17 cellular contexts compared by ENCODE assay signal in genomic region chr18:76429262-76430126, GRCh38.
DNase-seq lines count a peak whose midpoint lies in the region; ATAC-seq lines count a peak whose summit lies in the region.
"Had no signal": no experiment of that assay in that cellular context is flagged by ENCODE, and none has a peak within 500 bp of the region (broad histone marks: within the 10 kb centered on the region; RNA-seq: fewer than 3 reads in every experiment).

No MANE protein-coding gene starts in this region.

- no peak overlapping the region for H3K4me3 Mint-ChIP-seq in stimulated activated effector memory CD8-positive, alpha-beta T cell treated with anti-CD3 and anti-CD28 coated beads, Interleukin-12 subunit alpha, Interleukin-12 subunit beta, amount 100 ng/mL, for 72 hours
- no peak overlapping the region for H3K4me3 Mint-ChIP-seq in activated CD4-positive, alpha-beta T cell treated with anti-CD3 and anti-CD28 coated beads, Interleukin-2, amount 10 ng/mL, durations not matched to agents 24 days and 14 days
- H3K4me3 Mint-ChIP-seq: HFFc6 had no signal

- WGBS in mesenchymal stem cell, result 93% methylated on average over 14 of the region's 14 CpGs

- no peak overlapping the region for H4K91ac ChIP-seq in mesenchymal stem cell (ENCODE audit: low read length)

- H3K4me1 Mint-ChIP-seq in stimulated activated effector memory CD8-positive, alpha-beta T cell treated with anti-CD3 and anti-CD28 coated beads, Interleukin-12 subunit alpha, Interleukin-12 subunit beta, amount 100 ng/mL, for 72 hours, result peaks cover 21% of the 10 kb centered on the region
- no peaks in the 10 kb centered on the region for H3K4me1 Mint-ChIP-seq in activated CD4-positive, alpha-beta T cell treated with anti-CD3 and anti-CD28 coated beads, Interleukin-2, amount 10 ng/mL, durations not matched to agents 24 days and 14 days

- H3K9ac ChIP-seq in mesenchymal stem cell (ENCODE audit: low read length), result no peak overlapping the region

- no peak overlapping the region for H3K18ac ChIP-seq in mesenchymal stem cell (ENCODE audit: low read depth in 1 of 2, low read length in 2 of 2)

- H2BK120ac ChIP-seq in mesenchymal stem cell (ENCODE audit: low read depth, low read length), result no peak overlapping the region

- H3K79me1 ChIP-seq in mesenchymal stem cell (replicated peaks; ENCODE audit: low read length, poor library complexity, severe bottlenecking), result peaks cover 33% of the 10 kb centered on the region

- H3K36me3 ChIP-seq in mesenchymal stem cell (ENCODE audit: control insufficient read depth in 1 of 2, insufficient read depth in 2 of 2, low read depth in 1 of 2, low read length in 2 of 2), result peaks cover 25 to 37% of the 10 kb centered on the region in 2 experiments

- no peak overlapping the region for H4K8ac ChIP-seq in mesenchymal stem cell (ENCODE audit: low read length)

- no peak overlapping the region for H2AK5ac ChIP-seq in mesenchymal stem cell (ENCODE audit: low read length, severe bottlenecking)

- no peaks in the 10 kb centered on the region for H3K9me3 Mint-ChIP-seq in stimulated activated effector memory CD8-positive, alpha-beta T cell treated with anti-CD3 and anti-CD28 coated beads, Interleukin-12 subunit alpha, Interleukin-12 subunit beta, amount 100 ng/mL, for 72 hours
- no peaks in the 10 kb centered on the region for H3K9me3 Mint-ChIP-seq in activated CD4-positive, alpha-beta T cell treated with anti-CD3 and anti-CD28 coated beads, Interleukin-2, amount 10 ng/mL, durations not matched to agents 24 days and 14 days
- H3K9me3 Mint-ChIP-seq: HFFc6 had no signal

- intact Hi-C loops in activated CD4-positive, alpha-beta T cell treated with anti-CD3 and anti-CD28 coated beads, Interleukin-2, amount 10 ng/mL, durations not matched to agents 24 days and 14 days (cut with micrococcal nuclease), result no loop called here

- peaks cover 1% of the 10 kb centered on the region for H3K27me3 Mint-ChIP-seq in activated CD4-positive, alpha-beta T cell treated with anti-CD3 and anti-CD28 coated beads, Interleukin-2, amount 10 ng/mL, durations not matched to agents 24 days and 14 days

- H2BK15ac ChIP-seq in mesenchymal stem cell (ENCODE audit: low read depth, poor library complexity, severe bottlenecking), result no peak overlapping the region

- peak; percentile 13 for DNase-seq in M059J (ENCODE audit: low read depth)
- DNase-seq in caudate nucleus (lab: John Stamatoyannopoulos, UW), result peak in 1 of 61 donors; percentile 50
- peak; percentile 20 for DNase-seq in midbrain (lab: John Stamatoyannopoulos, UW)
- no peak for DNase-seq in stimulated activated effector memory CD8-positive, alpha-beta T cell treated with anti-CD3 and anti-CD28 coated beads, Interleukin-12 subunit alpha, Interleukin-12 subunit beta, amount 100 ng/mL, for 72 hours (ENCODE audit: low spot score in 2 of 2)
- no peak for DNase-seq in epidermal melanocyte (ENCODE audit: insufficient read length, low spot score)
- no peak for DNase-seq in activated CD4-positive, alpha-beta T cell treated with anti-CD3 and anti-CD28 coated beads, Interleukin-2, amount 10 ng/mL, durations not matched to agents 24 days and 14 days
- no peak for DNase-seq in mesenchymal stem cell
- DNase-seq: activated CD8-positive, alpha-beta memory T cell treated with anti-CD3 and anti-CD28 coated beads, Interleukin-2, amount 50 U/mL, for 4 hours; activated naive CD4-positive, alpha-beta T cell; DMS 273 treated with DMSO at 0.1 percent for 48 hours; effector CD8-positive, alpha-beta T cell; foreskin keratinocyte; HFFc6; NCI-H1092 treated with DMSO at 0.1 percent for 48 hours; stimulated activated naive CD4-positive, alpha-beta T cell had no signal

- H2BK12ac ChIP-seq in mesenchymal stem cell (ENCODE audit: low read length in 2 of 2), result no peak overlapping the region

- no peak overlapping the region for H3K4me2 ChIP-seq in mesenchymal stem cell (ENCODE audit: low read length, poor library complexity, severe bottlenecking)

- H3K27me3 ChIP-seq in mesenchymal stem cell (ENCODE audit: control insufficient read depth in 1 of 2, insufficient read depth in 1 of 2, low read length in 2 of 2), result no peaks in the 10 kb centered on the region
- H3K27me3 ChIP-seq: foreskin keratinocyte had no signal

- H3K27ac Mint-ChIP-seq in stimulated activated effector memory CD8-positive, alpha-beta T cell treated with anti-CD3 and anti-CD28 coated beads, Interleukin-12 subunit alpha, Interleukin-12 subunit beta, amount 100 ng/mL, for 72 hours, result no peak overlapping the region
- no peak overlapping the region for H3K27ac Mint-ChIP-seq in activated CD4-positive, alpha-beta T cell treated with anti-CD3 and anti-CD28 coated beads, Interleukin-2, amount 10 ng/mL, durations not matched to agents 24 days and 14 days
- H3K27ac Mint-ChIP-seq: HFFc6 had no signal

- no peak overlapping the region for H2BK5ac ChIP-seq in mesenchymal stem cell (ENCODE audit: low read depth, low read length, poor library complexity, severe bottlenecking)

- peak; percentile 36 for ATAC-seq in stimulated activated effector memory CD8-positive, alpha-beta T cell treated with anti-CD3 and anti-CD28 coated beads, Interleukin-12 subunit alpha, Interleukin-12 subunit beta, amount 100 ng/mL, for 72 hours
- ATAC-seq in GM21360 (IDR thresholded peaks at IDR 0.05; ENCODE audit: unreplicated experiment), result no peak
- ATAC-seq: activated CD4-positive, CD25-positive, alpha-beta regulatory T cell treated with anti-CD3 and anti-CD28 coated beads, Interleukin-2, amount 50 U/mL, for 24 hours; foreskin keratinocyte had no signal

- H3K23ac ChIP-seq in mesenchymal stem cell (ENCODE audit: low read length in 2 of 2), result no peak overlapping the region

- H3K27ac ChIP-seq in caudate nucleus (ENCODE audit: low read depth, low read length) (peak overlapping the region; percentile 49), mesenchymal stem cell (ENCODE audit: low read length, poor library complexity, severe bottlenecking) (no peak overlapping the region)
- H3K27ac ChIP-seq: foreskin keratinocyte had no signal

- H3K4me3 ChIP-seq in mesenchymal stem cell (ENCODE audit: insufficient read depth in 1 of 2, low read depth in 1 of 2, low read length in 2 of 2), result no peak overlapping the region

- no peaks in the 10 kb centered on the region for H3K9me3 ChIP-seq in mesenchymal stem cell (ENCODE audit: control insufficient read depth, low read length)

- H3K36me3 Mint-ChIP-seq in stimulated activated effector memory CD8-positive, alpha-beta T cell treated with anti-CD3 and anti-CD28 coated beads, Interleukin-12 subunit alpha, Interleukin-12 subunit beta, amount 100 ng/mL, for 72 hours, result no peaks in the 10 kb centered on the region
- no peaks in the 10 kb centered on the region for H3K36me3 Mint-ChIP-seq in activated CD4-positive, alpha-beta T cell treated with anti-CD3 and anti-CD28 coated beads, Interleukin-2, amount 10 ng/mL, durations not matched to agents 24 days and 14 days (ENCODE audit: low read depth)

- H3K4me1 ChIP-seq in mesenchymal stem cell (ENCODE audit: control insufficient read depth, insufficient read depth, low read depth, low read length), result peaks cover 4% of the 10 kb centered on the region

- H3K14ac ChIP-seq in mesenchymal stem cell (ENCODE audit: low read length in 2 of 2), result no peak overlapping the region

- no peak overlapping the region for H3K4ac ChIP-seq in mesenchymal stem cell (ENCODE audit: low read depth in 1 of 2, low read length in 2 of 2)

- no peak overlapping the region for H2AFZ ChIP-seq in mesenchymal stem cell (ENCODE audit: low read depth, low read length)

Comparison
In these comparisons a context has a peak if more than half of its experiments do, and no peak if none do; other contexts are left out.
1. DNase-seq: peak in M059J (single experiment) and midbrain (single experiment); none in stimulated activated effector memory CD8-positive, alpha-beta T cell treated with anti-CD3 and anti-CD28 coated beads, Interleukin-12 subunit alpha, Interleukin-12 subunit beta, amount 100 ng/mL, for 72 hours (0 of 2), epidermal melanocyte (single experiment), activated CD4-positive, alpha-beta T cell treated with anti-CD3 and anti-CD28 coated beads, Interleukin-2, amount 10 ng/mL, durations not matched to agents 24 days and 14 days (single experiment) and mesenchymal stem cell (single experiment).